Comparison of ENCODE assay signal across 1 cellular context in the genomic region with DNA sequence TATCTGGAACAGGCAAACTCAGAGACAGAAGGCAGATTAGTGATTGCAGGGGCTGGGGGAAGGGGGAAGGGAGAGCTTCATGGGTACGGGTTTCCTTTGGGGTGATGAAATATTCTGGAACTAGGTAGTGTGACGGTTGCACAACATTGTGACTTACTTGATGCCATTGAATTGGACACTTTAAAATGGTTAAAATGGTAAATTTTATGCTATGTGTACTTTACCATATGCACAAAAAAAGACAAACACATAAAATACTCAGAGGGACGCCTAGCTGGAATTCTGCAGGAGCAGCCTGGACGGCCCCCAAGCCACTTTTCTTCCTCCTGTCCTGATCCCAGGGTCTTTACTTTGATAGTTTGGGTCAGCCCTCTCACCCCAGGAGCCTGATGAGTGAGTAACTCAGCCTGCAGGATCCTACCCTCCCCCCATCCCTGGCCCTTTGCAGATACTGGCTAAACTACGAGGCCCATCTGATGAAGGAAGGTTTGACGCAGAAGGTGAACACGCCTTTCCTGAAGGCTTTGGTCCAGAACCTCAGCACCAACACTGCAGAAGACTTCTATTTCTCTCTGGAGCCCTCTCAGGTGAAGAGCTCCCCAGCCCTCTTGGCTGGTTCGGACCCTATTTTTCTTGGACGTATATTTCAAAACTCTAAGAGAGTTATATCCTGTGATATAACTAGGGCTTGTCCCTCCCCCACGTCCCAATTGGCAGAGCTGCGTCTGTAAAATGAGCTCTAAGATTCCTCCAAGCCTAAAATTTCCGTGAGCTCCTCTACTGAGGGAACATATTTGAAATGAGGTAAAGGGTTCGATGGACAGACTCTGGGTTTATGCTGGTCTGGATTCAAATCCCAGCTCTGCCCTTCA.
TF ChIP-seq lines count a peak whose summit lies in the region.

No MANE protein-coding gene starts in this region.

TF ChIP-seq in endothelial cell of umbilical vein, 7 proteins besides CTCF, POLR2A, EP300 and RAD21:
- TF ChIP-seq MYC (IDR thresholded peaks at IDR 0.05; ENCODE audit: low read depth, low read length) (no peak), JUN (IDR thresholded peaks at IDR 0.05; ENCODE audit: borderline replicate concordance, insufficient read depth, insufficient read length, low read depth) (no peak), FOS (IDR thresholded peaks at IDR 0.05; ENCODE audit: borderline replicate concordance, insufficient read depth, low read length) (no peak), GATA2 (IDR thresholded peaks at IDR 0.05; ENCODE audit: insufficient read depth, insufficient read length, low read depth, low read length) (no peak), EZH2 (IDR thresholded peaks at IDR 0.05; ENCODE audit: borderline replicate concordance, low read depth, low read length, severe bottlenecking) (no peak), POLR2AphosphoS5 (IDR thresholded peaks at IDR 0.05; ENCODE audit: insufficient read depth, low read depth, low read length) (no peak)
- TF ChIP-seq, protein P1, sequence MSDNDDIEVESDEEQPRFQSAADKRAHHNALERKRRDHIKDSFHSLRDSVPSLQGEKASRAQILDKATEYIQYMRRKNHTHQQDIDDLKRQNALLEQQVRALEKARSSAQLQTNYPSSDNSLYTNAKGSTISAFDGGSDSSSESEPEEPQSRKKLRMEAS (IDR thresholded peaks at IDR 0.05; ENCODE audit: insufficient read depth, insufficient read length): no peak
